1 cellular context compared by ENCODE assay signal in the genomic region with DNA sequence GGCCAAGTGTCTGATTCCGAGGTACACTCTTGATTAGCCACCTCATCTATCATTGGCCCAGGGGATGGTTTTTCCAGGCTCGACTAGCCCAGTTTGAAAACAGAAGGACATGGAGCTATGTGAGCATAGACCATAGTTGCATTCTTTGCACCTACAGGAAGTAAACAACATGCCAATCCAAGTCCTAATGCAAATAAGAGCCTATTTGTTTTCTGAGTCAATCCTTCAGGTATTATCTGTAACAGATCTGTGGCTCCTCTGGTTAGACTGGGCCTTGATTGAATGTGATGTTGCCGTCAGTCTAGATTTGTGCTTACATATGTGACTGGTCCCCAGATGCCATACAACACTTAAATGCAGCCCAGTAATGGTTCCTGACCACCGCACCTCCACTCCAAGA.
A peak's percentile ranks its signal among the peaks of the same experiment; 100 is the strongest.
TF ChIP-seq lines count a peak whose summit lies in the region.

No MANE protein-coding gene starts in this region.

TF ChIP-seq in HepG2, 621 proteins besides CTCF, POLR2A, EP300 and RAD21 (continued from another document and continues in another):
- TF ChIP-seq, protein P1, sequence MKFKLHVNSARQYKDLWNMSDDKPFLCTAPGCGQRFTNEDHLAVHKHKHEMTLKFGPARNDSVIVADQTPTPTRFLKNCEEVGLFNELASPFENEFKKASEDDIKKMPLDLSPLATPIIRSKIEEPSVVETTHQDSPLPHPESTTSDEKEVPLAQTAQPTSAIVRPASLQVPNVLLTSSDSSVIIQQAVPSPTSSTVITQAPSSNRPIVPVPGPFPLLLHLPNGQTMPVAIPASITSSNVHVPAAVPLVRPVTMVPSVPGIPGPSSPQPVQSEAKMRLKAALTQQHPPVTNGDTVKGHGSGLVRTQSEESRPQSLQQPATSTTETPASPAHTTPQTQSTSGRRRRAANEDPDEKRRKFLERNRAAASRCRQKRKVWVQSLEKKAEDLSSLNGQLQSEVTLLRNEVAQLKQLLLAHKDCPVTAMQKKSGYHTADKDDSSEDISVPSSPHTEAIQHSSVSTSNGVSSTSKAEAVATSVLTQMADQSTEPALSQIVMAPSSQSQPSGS (CRISPR knock-in tag; IDR thresholded peaks at IDR 0.05), result no peak
- peak; percentile 51; the same call in 1 of the 2 replicates for TF ChIP-seq SIX1 (CRISPR knock-in tag; IDR thresholded peaks at IDR 0.05; ENCODE audit: borderline replicate concordance)
- TF ChIP-seq, protein P2, sequence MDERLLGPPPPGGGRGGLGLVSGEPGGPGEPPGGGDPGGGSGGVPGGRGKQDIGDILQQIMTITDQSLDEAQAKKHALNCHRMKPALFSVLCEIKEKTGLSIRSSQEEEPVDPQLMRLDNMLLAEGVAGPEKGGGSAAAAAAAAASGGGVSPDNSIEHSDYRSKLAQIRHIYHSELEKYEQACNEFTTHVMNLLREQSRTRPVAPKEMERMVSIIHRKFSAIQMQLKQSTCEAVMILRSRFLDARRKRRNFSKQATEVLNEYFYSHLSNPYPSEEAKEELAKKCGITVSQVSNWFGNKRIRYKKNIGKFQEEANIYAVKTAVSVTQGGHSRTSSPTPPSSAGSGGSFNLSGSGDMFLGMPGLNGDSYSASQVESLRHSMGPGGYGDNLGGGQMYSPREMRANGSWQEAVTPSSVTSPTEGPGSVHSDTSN (CRISPR knock-in tag; IDR thresholded peaks at IDR 0.05), result peak; percentile 59; the same call in 1 of the 2 replicates
- TF ChIP-seq ELF1 (CRISPR knock-in tag; IDR thresholded peaks at IDR 0.05), result peak; percentile 48; the same call in 1 of the 2 replicates
- TF ChIP-seq, protein P3, sequence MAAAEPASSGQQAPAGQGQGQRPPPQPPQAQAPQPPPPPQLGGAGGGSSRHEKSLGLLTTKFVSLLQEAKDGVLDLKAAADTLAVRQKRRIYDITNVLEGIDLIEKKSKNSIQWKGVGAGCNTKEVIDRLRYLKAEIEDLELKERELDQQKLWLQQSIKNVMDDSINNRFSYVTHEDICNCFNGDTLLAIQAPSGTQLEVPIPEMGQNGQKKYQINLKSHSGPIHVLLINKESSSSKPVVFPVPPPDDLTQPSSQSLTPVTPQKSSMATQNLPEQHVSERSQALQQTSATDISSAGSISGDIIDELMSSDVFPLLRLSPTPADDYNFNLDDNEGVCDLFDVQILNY (CRISPR knock-in tag; conservative IDR thresholded peaks at IDR 0.05), result no peak
- TF ChIP-seq TP53 (CRISPR knock-in tag; conservative IDR thresholded peaks at IDR 0.05), result no peak
- peak; percentile 99 for TF ChIP-seq FOXA1 (IDR thresholded peaks at IDR 0.05)
- TF ChIP-seq FOXA1 (CRISPR knock-in tag; IDR thresholded peaks at IDR 0.05), result peak; percentile 98
- 0 out of 2 replicates have a peak, but pooled peaks have one; percentile 34 for TF ChIP-seq ZNF556 (CRISPR knock-in tag; IDR thresholded peaks at IDR 0.05; ENCODE audit: borderline replicate concordance)
- TF ChIP-seq TAF15 (IDR thresholded peaks at IDR 0.05; ENCODE audit: low read depth, low read length, poor library complexity, severe bottlenecking), result no peak
- TF ChIP-seq MTF2 (CRISPR knock-in tag; IDR thresholded peaks at IDR 0.05; ENCODE audit: borderline replicate concordance), result no peak
- TF ChIP-seq HMGA1 (CRISPR knock-in tag; conservative IDR thresholded peaks at IDR 0.05), result no peak
- TF ChIP-seq CEBPB (IDR thresholded peaks at IDR 0.05; ENCODE audit: borderline replicate concordance, low read depth, low read length), result no peak
- TF ChIP-seq, protein P4, sequence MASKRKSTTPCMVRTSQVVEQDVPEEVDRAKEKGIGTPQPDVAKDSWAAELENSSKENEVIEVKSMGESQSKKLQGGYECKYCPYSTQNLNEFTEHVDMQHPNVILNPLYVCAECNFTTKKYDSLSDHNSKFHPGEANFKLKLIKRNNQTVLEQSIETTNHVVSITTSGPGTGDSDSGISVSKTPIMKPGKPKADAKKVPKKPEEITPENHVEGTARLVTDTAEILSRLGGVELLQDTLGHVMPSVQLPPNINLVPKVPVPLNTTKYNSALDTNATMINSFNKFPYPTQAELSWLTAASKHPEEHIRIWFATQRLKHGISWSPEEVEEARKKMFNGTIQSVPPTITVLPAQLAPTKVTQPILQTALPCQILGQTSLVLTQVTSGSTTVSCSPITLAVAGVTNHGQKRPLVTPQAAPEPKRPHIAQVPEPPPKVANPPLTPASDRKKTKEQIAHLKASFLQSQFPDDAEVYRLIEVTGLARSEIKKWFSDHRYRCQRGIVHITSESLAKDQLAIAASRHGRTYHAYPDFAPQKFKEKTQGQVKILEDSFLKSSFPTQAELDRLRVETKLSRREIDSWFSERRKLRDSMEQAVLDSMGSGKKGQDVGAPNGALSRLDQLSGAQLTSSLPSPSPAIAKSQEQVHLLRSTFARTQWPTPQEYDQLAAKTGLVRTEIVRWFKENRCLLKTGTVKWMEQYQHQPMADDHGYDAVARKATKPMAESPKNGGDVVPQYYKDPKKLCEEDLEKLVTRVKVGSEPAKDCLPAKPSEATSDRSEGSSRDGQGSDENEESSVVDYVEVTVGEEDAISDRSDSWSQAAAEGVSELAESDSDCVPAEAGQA (IDR thresholded peaks at IDR 0.05; ENCODE audit: low read depth), result no peak
- TF ChIP-seq, protein P4 (CRISPR knock-in tag; IDR thresholded peaks at IDR 0.05; ENCODE audit: borderline replicate concordance), result no peak
- peak; percentile 26; the same call in 1 of the 2 replicates for TF ChIP-seq ZNF335 (CRISPR knock-in tag; IDR thresholded peaks at IDR 0.05)
- no peak for TF ChIP-seq CHD4 (IDR thresholded peaks at IDR 0.05; ENCODE audit: borderline replicate concordance, low read length)
- TF ChIP-seq PAWR (CRISPR knock-in tag; IDR thresholded peaks at IDR 0.05; ENCODE audit: borderline replicate concordance), result no peak
- no peak for TF ChIP-seq NCOA5 (CRISPR knock-in tag; IDR thresholded peaks at IDR 0.05)
- no peak for TF ChIP-seq PRPF4 (IDR thresholded peaks at IDR 0.05; ENCODE audit: low read depth, low read length, poor library complexity, severe bottlenecking)
- TF ChIP-seq, protein P5, sequence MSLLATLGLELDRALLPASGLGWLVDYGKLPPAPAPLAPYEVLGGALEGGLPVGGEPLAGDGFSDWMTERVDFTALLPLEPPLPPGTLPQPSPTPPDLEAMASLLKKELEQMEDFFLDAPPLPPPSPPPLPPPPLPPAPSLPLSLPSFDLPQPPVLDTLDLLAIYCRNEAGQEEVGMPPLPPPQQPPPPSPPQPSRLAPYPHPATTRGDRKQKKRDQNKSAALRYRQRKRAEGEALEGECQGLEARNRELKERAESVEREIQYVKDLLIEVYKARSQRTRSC (CRISPR knock-in tag; IDR thresholded peaks at IDR 0.05; ENCODE audit: low read depth), result no peak
- no peak for TF ChIP-seq ZNF672 (CRISPR knock-in tag; IDR thresholded peaks at IDR 0.05)
- TF ChIP-seq MYNN (CRISPR knock-in tag; IDR thresholded peaks at IDR 0.05; ENCODE audit: low read depth), result no peak
- TF ChIP-seq, protein P6, sequence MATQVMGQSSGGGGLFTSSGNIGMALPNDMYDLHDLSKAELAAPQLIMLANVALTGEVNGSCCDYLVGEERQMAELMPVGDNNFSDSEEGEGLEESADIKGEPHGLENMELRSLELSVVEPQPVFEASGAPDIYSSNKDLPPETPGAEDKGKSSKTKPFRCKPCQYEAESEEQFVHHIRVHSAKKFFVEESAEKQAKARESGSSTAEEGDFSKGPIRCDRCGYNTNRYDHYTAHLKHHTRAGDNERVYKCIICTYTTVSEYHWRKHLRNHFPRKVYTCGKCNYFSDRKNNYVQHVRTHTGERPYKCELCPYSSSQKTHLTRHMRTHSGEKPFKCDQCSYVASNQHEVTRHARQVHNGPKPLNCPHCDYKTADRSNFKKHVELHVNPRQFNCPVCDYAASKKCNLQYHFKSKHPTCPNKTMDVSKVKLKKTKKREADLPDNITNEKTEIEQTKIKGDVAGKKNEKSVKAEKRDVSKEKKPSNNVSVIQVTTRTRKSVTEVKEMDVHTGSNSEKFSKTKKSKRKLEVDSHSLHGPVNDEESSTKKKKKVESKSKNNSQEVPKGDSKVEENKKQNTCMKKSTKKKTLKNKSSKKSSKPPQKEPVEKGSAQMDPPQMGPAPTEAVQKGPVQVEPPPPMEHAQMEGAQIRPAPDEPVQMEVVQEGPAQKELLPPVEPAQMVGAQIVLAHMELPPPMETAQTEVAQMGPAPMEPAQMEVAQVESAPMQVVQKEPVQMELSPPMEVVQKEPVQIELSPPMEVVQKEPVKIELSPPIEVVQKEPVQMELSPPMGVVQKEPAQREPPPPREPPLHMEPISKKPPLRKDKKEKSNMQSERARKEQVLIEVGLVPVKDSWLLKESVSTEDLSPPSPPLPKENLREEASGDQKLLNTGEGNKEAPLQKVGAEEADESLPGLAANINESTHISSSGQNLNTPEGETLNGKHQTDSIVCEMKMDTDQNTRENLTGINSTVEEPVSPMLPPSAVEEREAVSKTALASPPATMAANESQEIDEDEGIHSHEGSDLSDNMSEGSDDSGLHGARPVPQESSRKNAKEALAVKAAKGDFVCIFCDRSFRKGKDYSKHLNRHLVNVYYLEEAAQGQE (IDR thresholded peaks at IDR 0.05; ENCODE audit: borderline replicate concordance in 1 of 2, low read depth in 1 of 2, low read length in 2 of 2), result peak in 1 of 2 experiments; percentile 77; a peak in 1 of 4 replicates
- TF ChIP-seq, protein P7, sequence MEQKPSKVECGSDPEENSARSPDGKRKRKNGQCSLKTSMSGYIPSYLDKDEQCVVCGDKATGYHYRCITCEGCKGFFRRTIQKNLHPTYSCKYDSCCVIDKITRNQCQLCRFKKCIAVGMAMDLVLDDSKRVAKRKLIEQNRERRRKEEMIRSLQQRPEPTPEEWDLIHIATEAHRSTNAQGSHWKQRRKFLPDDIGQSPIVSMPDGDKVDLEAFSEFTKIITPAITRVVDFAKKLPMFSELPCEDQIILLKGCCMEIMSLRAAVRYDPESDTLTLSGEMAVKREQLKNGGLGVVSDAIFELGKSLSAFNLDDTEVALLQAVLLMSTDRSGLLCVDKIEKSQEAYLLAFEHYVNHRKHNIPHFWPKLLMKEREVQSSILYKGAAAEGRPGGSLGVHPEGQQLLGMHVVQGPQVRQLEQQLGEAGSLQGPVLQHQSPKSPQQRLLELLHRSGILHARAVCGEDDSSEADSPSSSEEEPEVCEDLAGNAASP (CRISPR knock-in tag; IDR thresholded peaks at IDR 0.05; ENCODE audit: borderline replicate concordance), result peak; percentile 31; the same call in 1 of the 2 replicates
- no peak for TF ChIP-seq BRCA1 (CRISPR knock-in tag; IDR thresholded peaks at IDR 0.05)
- TF ChIP-seq, protein P8, sequence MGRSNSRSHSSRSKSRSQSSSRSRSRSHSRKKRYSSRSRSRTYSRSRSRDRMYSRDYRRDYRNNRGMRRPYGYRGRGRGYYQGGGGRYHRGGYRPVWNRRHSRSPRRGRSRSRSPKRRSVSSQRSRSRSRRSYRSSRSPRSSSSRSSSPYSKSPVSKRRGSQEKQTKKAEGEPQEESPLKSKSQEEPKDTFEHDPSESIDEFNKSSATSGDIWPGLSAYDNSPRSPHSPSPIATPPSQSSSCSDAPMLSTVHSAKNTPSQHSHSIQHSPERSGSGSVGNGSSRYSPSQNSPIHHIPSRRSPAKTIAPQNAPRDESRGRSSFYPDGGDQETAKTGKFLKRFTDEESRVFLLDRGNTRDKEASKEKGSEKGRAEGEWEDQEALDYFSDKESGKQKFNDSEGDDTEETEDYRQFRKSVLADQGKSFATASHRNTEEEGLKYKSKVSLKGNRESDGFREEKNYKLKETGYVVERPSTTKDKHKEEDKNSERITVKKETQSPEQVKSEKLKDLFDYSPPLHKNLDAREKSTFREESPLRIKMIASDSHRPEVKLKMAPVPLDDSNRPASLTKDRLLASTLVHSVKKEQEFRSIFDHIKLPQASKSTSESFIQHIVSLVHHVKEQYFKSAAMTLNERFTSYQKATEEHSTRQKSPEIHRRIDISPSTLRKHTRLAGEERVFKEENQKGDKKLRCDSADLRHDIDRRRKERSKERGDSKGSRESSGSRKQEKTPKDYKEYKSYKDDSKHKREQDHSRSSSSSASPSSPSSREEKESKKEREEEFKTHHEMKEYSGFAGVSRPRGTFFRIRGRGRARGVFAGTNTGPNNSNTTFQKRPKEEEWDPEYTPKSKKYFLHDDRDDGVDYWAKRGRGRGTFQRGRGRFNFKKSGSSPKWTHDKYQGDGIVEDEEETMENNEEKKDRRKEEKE (IDR thresholded peaks at IDR 0.05), result no peak
- TF ChIP-seq SATB2 (CRISPR knock-in tag; IDR thresholded peaks at IDR 0.05), result peak; percentile 56; the same call in 1 of the 2 replicates
- TF ChIP-seq, protein P9, sequence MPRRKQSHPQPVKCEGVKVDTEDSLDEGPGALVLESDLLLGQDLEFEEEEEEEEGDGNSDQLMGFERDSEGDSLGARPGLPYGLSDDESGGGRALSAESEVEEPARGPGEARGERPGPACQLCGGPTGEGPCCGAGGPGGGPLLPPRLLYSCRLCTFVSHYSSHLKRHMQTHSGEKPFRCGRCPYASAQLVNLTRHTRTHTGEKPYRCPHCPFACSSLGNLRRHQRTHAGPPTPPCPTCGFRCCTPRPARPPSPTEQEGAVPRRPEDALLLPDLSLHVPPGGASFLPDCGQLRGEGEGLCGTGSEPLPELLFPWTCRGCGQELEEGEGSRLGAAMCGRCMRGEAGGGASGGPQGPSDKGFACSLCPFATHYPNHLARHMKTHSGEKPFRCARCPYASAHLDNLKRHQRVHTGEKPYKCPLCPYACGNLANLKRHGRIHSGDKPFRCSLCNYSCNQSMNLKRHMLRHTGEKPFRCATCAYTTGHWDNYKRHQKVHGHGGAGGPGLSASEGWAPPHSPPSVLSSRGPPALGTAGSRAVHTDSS (CRISPR knock-in tag; conservative IDR thresholded peaks at IDR 0.05), result no peak
- TF ChIP-seq MED1 (CRISPR knock-in tag; IDR thresholded peaks at IDR 0.05), result peak; percentile 86
- no peak for TF ChIP-seq DMAP1 (CRISPR knock-in tag; IDR thresholded peaks at IDR 0.05)
- no peak for TF ChIP-seq ZFP36L2 (CRISPR knock-in tag; IDR thresholded peaks at IDR 0.05)
- TF ChIP-seq KLF16 (CRISPR knock-in tag; IDR thresholded peaks at IDR 0.05), result 0 out of 4 replicates have a peak, but pooled peaks of 1 of the 2 experiments have one; percentile 46
- no peak for TF ChIP-seq GTF2F1 (IDR thresholded peaks at IDR 0.05; ENCODE audit: low read length)
- no peak for TF ChIP-seq ZNF232 (CRISPR knock-in tag; IDR thresholded peaks at IDR 0.05; ENCODE audit: borderline replicate concordance)
- no peak for TF ChIP-seq SP2 (CRISPR knock-in tag; IDR thresholded peaks at IDR 0.05)
- TF ChIP-seq MEIS1 (CRISPR knock-in tag; IDR thresholded peaks at IDR 0.05; ENCODE audit: borderline replicate concordance), result 0 out of 2 replicates have a peak, but pooled peaks have one; percentile 23
